In the genomic region with DNA sequence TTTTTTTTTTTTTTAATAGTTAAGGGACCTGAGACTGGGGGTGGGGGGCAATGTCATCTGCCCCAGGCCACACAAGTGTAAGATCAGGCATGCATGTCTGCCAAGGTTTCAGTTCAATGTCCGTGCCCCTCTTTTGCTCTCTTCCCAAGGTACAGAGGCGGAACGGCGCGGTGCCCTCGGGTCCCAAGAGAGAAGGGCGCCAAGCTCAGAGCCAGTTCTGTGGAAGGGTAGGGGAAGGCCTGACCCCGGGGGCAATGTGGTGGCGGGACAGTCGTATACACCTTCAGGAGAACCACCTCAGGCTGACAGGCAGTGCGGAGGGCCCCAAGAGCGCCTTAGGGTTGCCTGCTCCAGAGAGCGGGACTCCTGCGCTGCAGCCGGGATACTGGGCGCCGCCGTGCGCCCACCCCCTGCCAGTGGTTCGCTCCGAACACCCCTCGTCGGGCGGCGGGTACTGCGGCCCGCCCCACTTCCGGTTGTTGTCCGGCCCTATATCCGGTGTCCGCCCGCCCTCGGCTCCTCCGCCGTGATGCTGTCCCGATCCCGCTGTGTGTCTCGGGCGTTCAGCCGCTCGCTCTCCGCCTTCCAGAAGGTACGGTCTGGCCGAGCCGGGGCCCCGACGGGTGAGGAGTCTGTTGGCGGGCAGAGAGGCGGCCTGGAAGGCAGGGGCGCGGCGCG, we compare ENCODE assay signal across 8 cellular contexts. TPM values are rescaled to one million over a fixed set of nuclear protein-coding genes. Genes with fewer than 3 reads are reported as not detected.
DNase-seq lines count a peak whose midpoint lies in the region; ATAC-seq and TF ChIP-seq lines count a peak whose summit lies in the region.

TSS of gene DLST (plus strand) at position 492 of the 678 bp plus-strand sequence. CDS start at position 530, 38 bp downstream.

- peaks cover 52% of the 10 kb centered on the region for H3K79me2 ChIP-seq in DOHH2 (ENCODE audit: control insufficient read depth, low read length)
- H3K79me2 ChIP-seq in Karpas-422 (ENCODE audit: low read length), result peaks cover 49% of the 10 kb centered on the region

- H3K9me3 ChIP-seq in DOHH2 (ENCODE audit: control insufficient read depth, insufficient read depth, low read length), result no peaks in the 10 kb centered on the region
- H3K9me3 ChIP-seq in Karpas-422 (ENCODE audit: low read length), result no peaks in the 10 kb centered on the region

- no peaks in the 10 kb centered on the region for H3K27me3 Mint-ChIP-seq in activated T-helper 1 cell treated with anti-CD3 and anti-CD28 coated beads, Interleukin-12 subunit alpha, Interleukin-12 subunit beta, Interleukin-2, Interleukin-4 antibody, amounts not matched to agents 30 ng/mL and 10 ng/mL and 1 ng/mL, durations not matched to agents 14 hours and 24 hours and 36 hours (ENCODE audit: insufficient read depth)
- no peaks in the 10 kb centered on the region for H3K27me3 Mint-ChIP-seq in naive B cell
- H3K27me3 Mint-ChIP-seq in stimulated activated naive B cell treated with anti-CD40 and anti-IgM and Interleukin-4, amounts not matched to agents 10 μg/mL and 1 μg/mL and 100 μg/mL, for 72 hours, result no peaks in the 10 kb centered on the region

- H3F3A ChIP-seq in DOHH2 (ENCODE audit: control insufficient read depth, insufficient read depth), result peaks cover 4% of the 10 kb centered on the region; the same call in 1 of the 2 replicates

- peak within 1 kb of the TSS; percentile 70 for H3K4me2 ChIP-seq in DOHH2 (ENCODE audit: low read length)
- H3K4me2 ChIP-seq in Karpas-422 (ENCODE audit: low read depth, low read length, poor library complexity, severe bottlenecking), result peak within 1 kb of the TSS; percentile 99

- peaks cover 29% of the 10 kb centered on the region for H4K20me1 ChIP-seq in DOHH2 (ENCODE audit: control insufficient read depth, insufficient read depth, low read depth, low read length)
- H4K20me1 ChIP-seq in Karpas-422 (ENCODE audit: insufficient read depth, low read depth, low read length), result peaks cover 38% of the 10 kb centered on the region

- peak; percentile 98 for DNase-seq in Karpas-422
- peak; percentile 84 for DNase-seq in RPMI7951 (ENCODE audit: low read depth)
- DNase-seq in activated T-helper 1 cell treated with anti-CD3 and anti-CD28 coated beads, Interleukin-12 subunit alpha, Interleukin-12 subunit beta, Interleukin-2, Interleukin-4 antibody, amounts not matched to agents 30 ng/mL and 10 ng/mL and 1 ng/mL, durations not matched to agents 14 hours and 24 hours and 36 hours (ENCODE audit: low spot score), result peak; percentile 84
- DNase-seq in fibroblast of gingiva (ENCODE audit: low read depth), result peak; percentile 90
- peak; percentile 84 for DNase-seq in naive B cell
- peak; percentile 91 for DNase-seq in stimulated activated naive B cell treated with anti-CD40 and anti-IgM and Interleukin-4, amounts not matched to agents 10 μg/mL and 1 μg/mL and 100 μg/mL, for 72 hours

- H3K36me3 ChIP-seq in DOHH2 (ENCODE audit: control insufficient read depth, low read length) (peaks cover 43% of the 10 kb centered on the region), Karpas-422 (ENCODE audit: insufficient read depth, low read length) (peaks cover 24% of the 10 kb centered on the region; the same call in 1 of the 2 replicates)

- H3K4me3 Mint-ChIP-seq in activated T-helper 1 cell treated with anti-CD3 and anti-CD28 coated beads, Interleukin-12 subunit alpha, Interleukin-12 subunit beta, Interleukin-2, Interleukin-4 antibody, amounts not matched to agents 30 ng/mL and 10 ng/mL and 1 ng/mL, durations not matched to agents 14 hours and 24 hours and 36 hours, result peak within 1 kb of the TSS; percentile 100
- peak within 1 kb of the TSS; percentile 94 to 100 (median 99) for H3K4me3 Mint-ChIP-seq in naive B cell
- peak within 1 kb of the TSS; percentile 98 for H3K4me3 Mint-ChIP-seq in stimulated activated naive B cell treated with anti-CD40 and anti-IgM and Interleukin-4, amounts not matched to agents 10 μg/mL and 1 μg/mL and 100 μg/mL, for 72 hours

- H3K27ac ChIP-seq in DOHH2 (ENCODE audit: low read depth, low read length), result peak within 1 kb of the TSS; percentile 71
- H3K27ac ChIP-seq in Karpas-422 (ENCODE audit: low read length), result peak within 1 kb of the TSS; percentile 75

- H3K9ac ChIP-seq in Karpas-422 (ENCODE audit: low read length), result peak within 1 kb of the TSS; percentile 87

- H3K4me1 ChIP-seq in DOHH2 (ENCODE audit: control insufficient read depth, low read length) (peaks cover 41% of the 10 kb centered on the region), Karpas-422 (ENCODE audit: low read length) (peaks cover 81% of the 10 kb centered on the region)

- ATAC-seq in GM21825 (IDR thresholded peaks at IDR 0.05; ENCODE audit: unreplicated experiment) (peak; percentile 84), naive B cell (ENCODE audit: low read depth in 2 of 2) (peak; percentile 87 to 88)
- ATAC-seq in stimulated activated naive B cell treated with anti-CD40 and anti-IgM and Interleukin-4, amounts not matched to agents 10 μg/mL and 1 μg/mL and 100 μg/mL, for 72 hours (replicated peaks), result peak; percentile 89 to 90

- H3K9me2 ChIP-seq in DOHH2 (replicated peaks; ENCODE audit: control insufficient read depth, low read length) (no peaks in the 10 kb centered on the region), Karpas-422 (replicated peaks; ENCODE audit: insufficient read depth, low read length) (no peaks in the 10 kb centered on the region)

- peaks cover 34% of the 10 kb centered on the region for H3K36me3 Mint-ChIP-seq in activated T-helper 1 cell treated with anti-CD3 and anti-CD28 coated beads, Interleukin-12 subunit alpha, Interleukin-12 subunit beta, Interleukin-2, Interleukin-4 antibody, amounts not matched to agents 30 ng/mL and 10 ng/mL and 1 ng/mL, durations not matched to agents 14 hours and 24 hours and 36 hours (ENCODE audit: low read depth)
- H3K36me3 Mint-ChIP-seq in naive B cell, result no peaks in the 10 kb centered on the region
- peaks cover 34 to 39% of the 10 kb centered on the region in 2 donors for H3K36me3 Mint-ChIP-seq in stimulated activated naive B cell treated with anti-CD40 and anti-IgM and Interleukin-4, amounts not matched to agents 10 μg/mL and 1 μg/mL and 100 μg/mL, for 72 hours

- intact Hi-C loops in activated T-helper 1 cell treated with anti-CD3 and anti-CD28 coated beads, Interleukin-12 subunit alpha, Interleukin-12 subunit beta, Interleukin-2, Interleukin-4 antibody, amounts not matched to agents 30 ng/mL and 10 ng/mL and 1 ng/mL, durations not matched to agents 14 hours and 24 hours and 36 hours (cut with micrococcal nuclease), result loop anchor here (1.0 to 10.0 kb wide), 11 partner anchors 20 to 579 kb away; partner anchors contain the start of genes ABCD4, ACYP1, AREL1 and EIF2B2

- H3K27me3 ChIP-seq in DOHH2 (ENCODE audit: control insufficient read depth, low read length) (no peaks in the 10 kb centered on the region), Karpas-422 (ENCODE audit: low read length) (no peaks in the 10 kb centered on the region)

- H3K4me3 ChIP-seq in DOHH2 (ENCODE audit: low read length) (peak within 1 kb of the TSS; percentile 84), Karpas-422 (ENCODE audit: low read length) (peak within 1 kb of the TSS; percentile 94)

- peaks cover 54% of the 10 kb centered on the region for H3K4me1 Mint-ChIP-seq in activated T-helper 1 cell treated with anti-CD3 and anti-CD28 coated beads, Interleukin-12 subunit alpha, Interleukin-12 subunit beta, Interleukin-2, Interleukin-4 antibody, amounts not matched to agents 30 ng/mL and 10 ng/mL and 1 ng/mL, durations not matched to agents 14 hours and 24 hours and 36 hours (ENCODE audit: low read depth)
- peaks cover 42 to 54% (median 52%) of the 10 kb centered on the region in 3 donors for H3K4me1 Mint-ChIP-seq in naive B cell
- H3K4me1 Mint-ChIP-seq in stimulated activated naive B cell treated with anti-CD40 and anti-IgM and Interleukin-4, amounts not matched to agents 10 μg/mL and 1 μg/mL and 100 μg/mL, for 72 hours, result peaks cover 47 to 73% of the 10 kb centered on the region in 2 donors

- peak within 1 kb of the TSS; percentile 99 for H3K27ac Mint-ChIP-seq in activated T-helper 1 cell treated with anti-CD3 and anti-CD28 coated beads, Interleukin-12 subunit alpha, Interleukin-12 subunit beta, Interleukin-2, Interleukin-4 antibody, amounts not matched to agents 30 ng/mL and 10 ng/mL and 1 ng/mL, durations not matched to agents 14 hours and 24 hours and 36 hours
- H3K27ac Mint-ChIP-seq in naive B cell, result peak within 1 kb of the TSS; percentile 97 to 99 (median 98)
- H3K27ac Mint-ChIP-seq in stimulated activated naive B cell treated with anti-CD40 and anti-IgM and Interleukin-4, amounts not matched to agents 10 μg/mL and 1 μg/mL and 100 μg/mL, for 72 hours, result peak within 1 kb of the TSS; percentile 100

- no peaks in the 10 kb centered on the region for H3K9me3 Mint-ChIP-seq in activated T-helper 1 cell treated with anti-CD3 and anti-CD28 coated beads, Interleukin-12 subunit alpha, Interleukin-12 subunit beta, Interleukin-2, Interleukin-4 antibody, amounts not matched to agents 30 ng/mL and 10 ng/mL and 1 ng/mL, durations not matched to agents 14 hours and 24 hours and 36 hours
- no peaks in the 10 kb centered on the region for H3K9me3 Mint-ChIP-seq in naive B cell
- H3K9me3 Mint-ChIP-seq in stimulated activated naive B cell treated with anti-CD40 and anti-IgM and Interleukin-4, amounts not matched to agents 10 μg/mL and 1 μg/mL and 100 μg/mL, for 72 hours, result no peaks in the 10 kb centered on the region

- peak within 1 kb of the TSS; percentile 70 for H2AFZ ChIP-seq in Karpas-422 (ENCODE audit: low read length)

- TF ChIP-seq CTCF in DOHH2 (IDR thresholded peaks at IDR 0.05; ENCODE audit: low read depth, low read length, poor library complexity, severe bottlenecking), result no peak

RNA-seq across cellular contexts. Expression of gene DLST, which starts in this region (rescaled TPM):
- 101 and 105 TPM in 2 replicates for total RNA-seq in Karpas-422 (2014; rRNA removed; shearing (Covaris generic); ENCODE audit: low replicate concordance)
- 38.2 and 45.3 TPM in 2 replicates for total RNA-seq in RPMI7951 (2014; rRNA removed; shearing (Covaris generic))
- total RNA-seq in activated T-helper 1 cell treated with anti-CD3 and anti-CD28 coated beads, Interleukin-12 subunit alpha, Interleukin-12 subunit beta, Interleukin-2, Interleukin-4 antibody, amounts not matched to agents 30 ng/mL and 10 ng/mL and 1 ng/mL, durations not matched to agents 14 hours and 24 hours and 36 hours, result 98.9 and 107 TPM in 2 replicates
- 10 to 100 TPM in 1 of 6 donors, 1 to 10 TPM in 5; 6.6 to 10.5 (median 8.2) TPM for polyA plus RNA-seq in naive B cell (ENCODE audit: low read depth in 6 of 6)

Comparison
In these comparisons a context has a peak if more than half of its experiments do, and no peak if none do; other contexts are left out.
1. Peak in every context shown above with its lines: DNase-seq, ATAC-seq, H3K4me3 ChIP-seq and H3K27ac ChIP-seq.